ENCODE assay signal across 29 cellular contexts in the genomic region with DNA sequence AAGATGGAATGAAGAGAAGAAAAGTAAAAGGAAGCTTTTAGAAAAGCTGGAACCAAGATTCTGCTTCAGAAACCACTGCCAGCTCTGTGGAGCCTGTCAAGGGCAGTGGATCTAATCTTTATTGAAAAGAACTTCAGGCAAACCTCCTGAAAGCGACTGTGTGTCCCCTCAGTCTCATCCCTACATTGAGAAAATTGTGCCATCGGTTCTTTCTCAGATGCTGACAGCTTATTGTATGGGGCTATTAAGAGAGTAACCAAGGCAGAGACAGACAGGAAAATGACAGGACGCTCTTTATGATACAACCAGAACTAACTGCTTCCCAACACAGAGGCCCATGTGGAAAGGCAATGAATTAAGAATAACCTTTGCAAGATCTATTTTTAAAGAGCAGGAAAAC.
"Had no signal": no experiment of that assay in that cellular context is flagged by ENCODE, and none has a peak within 500 bp of the region (broad histone marks: within the 10 kb centered on the region; RNA-seq: fewer than 3 reads in every experiment).

No MANE protein-coding gene starts in this region.

- DNase-seq: Karpas-422, MM.1S, MV-4-11, NCI-H1092, NCI-H1105, NCI-H1417 treated with DMSO at 0.1 percent for 48 hours, NCI-H1436 treated with DMSO at 0.1 percent for 48 hours, NCI-H1694 treated with DMSO at 0.1 percent for 48 hours, NCI-H187 treated with DMSO at 0.1 percent for 48 hours, NCI-H2029, NCI-H2081, NCI-H2171 treated with DMSO at 0.1 percent for 48 hours, NCI-H2227 treated with DMSO at 0.1 percent for 48 hours, NCI-H345, NCI-H446 treated with DMSO at 0.1 percent for 48 hours, NCI-H510A, NCI-H524, NCI-H526, NCI-H69, NCI-H748 treated with DMSO at 0.1 percent for 48 hours, NCI-H82, Peyer's patch, Right ventricle myocardium superior, RPMI8226, SHP77 treated with DMSO at 0.1 percent for 48 hours, T-cell had no signal

- ATAC-seq: SK-N-SH treated with all-trans-retinoic acid at 6 μM for 48 hours, T-cell had no signal

- H3K36me3 Mint-ChIP-seq: T-cell had no signal

- H3K9me3 ChIP-seq: Peyer's patch, SJSA1 had no signal

- H3K4me1 ChIP-seq: Peyer's patch had no signal

- H3K27me3 Mint-ChIP-seq: T-cell had no signal

- H3K27ac Mint-ChIP-seq: T-cell had no signal

- H3K4me1 Mint-ChIP-seq: T-cell had no signal

- H3K36me3 ChIP-seq: Peyer's patch, SJSA1 had no signal

- H3K4me3 ChIP-seq: Peyer's patch, SJSA1, SK-N-MC had no signal

- H3K27ac ChIP-seq: Peyer's patch, SJSA1, SK-N-MC had no signal

- H3K4me3 Mint-ChIP-seq: T-cell had no signal

- H3K27me3 ChIP-seq: Peyer's patch, SJSA1 had no signal
